13 cellular contexts compared by ENCODE assay signal in the genomic region with DNA sequence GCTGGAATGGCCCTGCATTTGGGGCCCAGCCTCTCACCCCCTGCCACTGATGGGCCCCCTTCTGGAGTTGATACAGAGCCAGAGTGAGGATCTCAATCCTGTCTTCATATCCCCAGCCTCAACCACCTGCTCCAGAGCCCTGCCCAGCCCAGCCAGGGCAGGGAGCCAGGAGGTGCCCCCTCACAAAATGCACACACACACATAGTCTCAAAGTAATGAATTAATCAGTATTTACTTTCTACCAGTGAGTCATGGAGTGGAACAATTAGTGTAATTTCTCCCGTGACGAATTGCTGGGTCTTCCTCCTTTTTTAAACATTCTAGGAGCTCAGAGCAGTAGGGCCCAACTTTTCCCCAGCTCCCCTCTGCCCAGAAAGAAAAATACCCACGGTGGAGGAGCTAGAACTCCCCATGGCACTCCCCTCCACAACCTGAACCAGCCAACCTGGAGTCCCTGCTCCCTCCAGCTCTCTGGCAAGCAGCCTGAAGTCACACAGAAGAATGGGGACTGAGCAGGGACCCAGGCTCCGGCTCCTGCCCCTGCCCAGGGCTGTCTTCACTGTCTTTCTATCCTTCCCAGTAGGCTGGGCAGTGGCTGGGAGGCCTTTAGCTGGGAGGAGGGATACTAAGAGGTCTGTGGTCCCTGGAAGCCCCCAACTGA. TPM values are rescaled to one million over a fixed set of nuclear protein-coding genes. Genes with fewer than 3 reads are reported as not detected.
DNase-seq lines count a peak whose midpoint lies in the region; ATAC-seq and TF ChIP-seq lines count a peak whose summit lies in the region.
"Had no signal": no experiment of that assay in that cellular context is flagged by ENCODE, and none has a peak within 500 bp of the region (broad histone marks: within the 10 kb centered on the region; RNA-seq: fewer than 3 reads in every experiment).

No MANE protein-coding gene starts in this region.

- no peaks in the 10 kb centered on the region for H3K36me3 Mint-ChIP-seq in activated naive CD8-positive, alpha-beta T cell treated with anti-CD3 and anti-CD28 coated beads, Interleukin-2, amount 50 U/mL, for 24 hours (ENCODE audit: low read depth)
- H3K36me3 Mint-ChIP-seq: naive thymus-derived CD4-positive, alpha-beta T cell had no signal

- TF ChIP-seq CTCF in HEK293 (tag by site-specific recombination; IDR thresholded peaks at IDR 0.05), result no peak
- no peak for TF ChIP-seq CTCF in osteoblast (IDR thresholded peaks at IDR 0.05; ENCODE audit: extremely low read depth, low read depth, low read length)

- no peak overlapping the region for H3K4me3 ChIP-seq in HEK293 (ENCODE audit: low read depth, low read length)
- H3K4me3 ChIP-seq in osteoblast (ENCODE audit: insufficient read depth, low read length), result no peak overlapping the region
- H3K4me3 ChIP-seq: SJSA1 had no signal

- no peak for ATAC-seq in activated naive CD8-positive, alpha-beta T cell treated with anti-CD3 and anti-CD28 coated beads, Interleukin-2, amount 50 U/mL, for 24 hours
- no peak for ATAC-seq in GM18517 (IDR thresholded peaks at IDR 0.05; ENCODE audit: unreplicated experiment)
- ATAC-seq: naive thymus-derived CD4-positive, alpha-beta T cell had no signal

- no peaks in the 10 kb centered on the region for H3K79me2 ChIP-seq in osteoblast (ENCODE audit: insufficient read depth, low read length)

- peaks cover 37% of the 10 kb centered on the region for H3K27me3 Mint-ChIP-seq in activated naive CD8-positive, alpha-beta T cell treated with anti-CD3 and anti-CD28 coated beads, Interleukin-2, amount 50 U/mL, for 24 hours

- CTCF ChIA-PET in HEK293 (lab: Yijun Ruan, JAX), result no interaction called here

- H3K27me3 ChIP-seq in osteoblast (ENCODE audit: insufficient read depth, low read length), result no peaks in the 10 kb centered on the region
- H3K27me3 ChIP-seq: foreskin keratinocyte, SJSA1 had no signal

- POLR2A ChIA-PET in HEK293 (lab: Yijun Ruan, JAX), result interaction anchor here (1.6 kb wide), 1 partner anchor 12 kb away, joined by 3 read pairs; no protein-coding TSS in a partner anchor

- H2AFZ ChIP-seq in osteoblast (ENCODE audit: low read length), result no peak overlapping the region

- H3K27ac ChIP-seq in HEK293 (ENCODE audit: extremely low read depth, low read depth, low read length), result no peak overlapping the region
- no peak overlapping the region for H3K27ac ChIP-seq in osteoblast (ENCODE audit: low read depth, low read length)
- H3K27ac ChIP-seq: foreskin keratinocyte, SJSA1 had no signal

- H3K9me3 ChIP-seq in HEK293 (ENCODE audit: control insufficient read depth, insufficient read depth, low read depth, low read length) (no peaks in the 10 kb centered on the region), osteoblast (ENCODE audit: low read depth, low read length) (no peaks in the 10 kb centered on the region)
- H3K9me3 ChIP-seq: SJSA1 had no signal

- H3K27ac Mint-ChIP-seq in activated naive CD8-positive, alpha-beta T cell treated with anti-CD3 and anti-CD28 coated beads, Interleukin-2, amount 50 U/mL, for 24 hours, result no peak overlapping the region
- H3K27ac Mint-ChIP-seq: naive thymus-derived CD4-positive, alpha-beta T cell had no signal

- H3K4me1 Mint-ChIP-seq in activated naive CD8-positive, alpha-beta T cell treated with anti-CD3 and anti-CD28 coated beads, Interleukin-2, amount 50 U/mL, for 24 hours, result peaks cover 3% of the 10 kb centered on the region

- H3K36me3 ChIP-seq in HEK293 (ENCODE audit: control insufficient read depth in 2 of 2, insufficient read depth in 1 of 2, low read length in 2 of 2) (peaks cover 0 to 19% of the 10 kb centered on the region in 2 experiments; a peak in 1 of 3 replicates), osteoblast (ENCODE audit: insufficient read depth, low read length) (no peaks in the 10 kb centered on the region)

- peaks cover 8% of the 10 kb centered on the region for H3K4me1 ChIP-seq in HEK293 (ENCODE audit: control insufficient read depth, insufficient read depth, low read length)
- peaks cover 8% of the 10 kb centered on the region for H3K4me1 ChIP-seq in osteoblast (ENCODE audit: insufficient read depth, low read length)

- DNase-seq in NCI-H748 treated with DMSO at 0.1 percent for 48 hours (lab: John Stamatoyannopoulos, UW), result peak; percentile 1
- peak; percentile 28 for DNase-seq in dermis blood vessel endothelial cell
- DNase-seq in osteoblast (ENCODE audit: insufficient read length, low spot score, missing footprints), result peak; percentile 89
- no peak for DNase-seq in activated naive CD8-positive, alpha-beta T cell treated with anti-CD3 and anti-CD28 coated beads, Interleukin-2, amount 50 U/mL, for 24 hours
- DNase-seq in NCI-H524 (lab: John Stamatoyannopoulos, UW), result no peak
- no peak for DNase-seq in NCI-H2227 treated with DMSO at 0.1 percent for 48 hours (lab: John Stamatoyannopoulos, UW)
- DNase-seq: activated naive CD4-positive, alpha-beta T cell treated with anti-CD3 and anti-CD28 coated beads, Interleukin-2, amount 50 U/mL, for 16 hours; cortex of kidney; naive thymus-derived CD4-positive, alpha-beta T cell had no signal

- no peak overlapping the region for H3K4me3 Mint-ChIP-seq in activated naive CD8-positive, alpha-beta T cell treated with anti-CD3 and anti-CD28 coated beads, Interleukin-2, amount 50 U/mL, for 24 hours
- H3K4me3 Mint-ChIP-seq: naive thymus-derived CD4-positive, alpha-beta T cell had no signal

- peaks cover 25% of the 10 kb centered on the region for H4K20me1 ChIP-seq in osteoblast (ENCODE audit: insufficient read depth, low read length)

- H3K9me3 Mint-ChIP-seq in activated naive CD8-positive, alpha-beta T cell treated with anti-CD3 and anti-CD28 coated beads, Interleukin-2, amount 50 U/mL, for 24 hours, result no peaks in the 10 kb centered on the region
- H3K9me3 Mint-ChIP-seq: naive thymus-derived CD4-positive, alpha-beta T cell had no signal

- H3K4me2 ChIP-seq in osteoblast (ENCODE audit: insufficient read depth, low read length), result no peak overlapping the region

TF ChIP-seq in HEK293, 187 proteins besides CTCF, POLR2A, EP300 and RAD21 (continues in another document):
- TF ChIP-seq, protein P1, sequence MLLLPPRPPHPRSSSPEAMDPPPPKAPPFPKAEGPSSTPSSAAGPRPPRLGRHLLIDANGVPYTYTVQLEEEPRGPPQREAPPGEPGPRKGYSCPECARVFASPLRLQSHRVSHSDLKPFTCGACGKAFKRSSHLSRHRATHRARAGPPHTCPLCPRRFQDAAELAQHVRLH (tag by site-specific recombination; IDR thresholded peaks at IDR 0.05), result no peak
- TF ChIP-seq ZNF843 (tag by site-specific recombination; IDR thresholded peaks at IDR 0.05), result 0 out of 2 replicates have a peak, but pooled peaks have one; percentile 25
- no peak for TF ChIP-seq ZNF677 (tag by site-specific recombination; IDR thresholded peaks at IDR 0.05)
- no peak for TF ChIP-seq ZNF146 (tag by site-specific recombination; IDR thresholded peaks at IDR 0.05)
- TF ChIP-seq GLI4 (tag by site-specific recombination; IDR thresholded peaks at IDR 0.05), result no peak
- no peak for TF ChIP-seq ZNF112 (tag by site-specific recombination; IDR thresholded peaks at IDR 0.05)
- no peak for TF ChIP-seq IKZF3 (tag by site-specific recombination; IDR thresholded peaks at IDR 0.05)
- no peak for TF ChIP-seq ZXDB (tag by site-specific recombination; IDR thresholded peaks at IDR 0.05)
- TF ChIP-seq ZNF350 (tag by site-specific recombination; IDR thresholded peaks at IDR 0.05), result no peak
- TF ChIP-seq ZNF837 (tag by site-specific recombination; IDR thresholded peaks at IDR 0.05), result no peak
- no peak for TF ChIP-seq MYNN (tag by site-specific recombination; IDR thresholded peaks at IDR 0.05; ENCODE audit: borderline replicate concordance)
- TF ChIP-seq ZNF48 (tag by site-specific recombination; IDR thresholded peaks at IDR 0.05), result no peak
- TF ChIP-seq, protein P2, sequence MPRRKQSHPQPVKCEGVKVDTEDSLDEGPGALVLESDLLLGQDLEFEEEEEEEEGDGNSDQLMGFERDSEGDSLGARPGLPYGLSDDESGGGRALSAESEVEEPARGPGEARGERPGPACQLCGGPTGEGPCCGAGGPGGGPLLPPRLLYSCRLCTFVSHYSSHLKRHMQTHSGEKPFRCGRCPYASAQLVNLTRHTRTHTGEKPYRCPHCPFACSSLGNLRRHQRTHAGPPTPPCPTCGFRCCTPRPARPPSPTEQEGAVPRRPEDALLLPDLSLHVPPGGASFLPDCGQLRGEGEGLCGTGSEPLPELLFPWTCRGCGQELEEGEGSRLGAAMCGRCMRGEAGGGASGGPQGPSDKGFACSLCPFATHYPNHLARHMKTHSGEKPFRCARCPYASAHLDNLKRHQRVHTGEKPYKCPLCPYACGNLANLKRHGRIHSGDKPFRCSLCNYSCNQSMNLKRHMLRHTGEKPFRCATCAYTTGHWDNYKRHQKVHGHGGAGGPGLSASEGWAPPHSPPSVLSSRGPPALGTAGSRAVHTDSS (tag by site-specific recombination; IDR thresholded peaks at IDR 0.05), result peak; percentile 77
- TF ChIP-seq ZNF600 (tag by site-specific recombination; IDR thresholded peaks at IDR 0.05), result 0 out of 2 replicates have a peak, but pooled peaks have one; percentile 32
- no peak for TF ChIP-seq ZNF529 (tag by site-specific recombination; IDR thresholded peaks at IDR 0.05; ENCODE audit: insufficient replicate concordance)
- TF ChIP-seq RBAK (tag by site-specific recombination; IDR thresholded peaks at IDR 0.05), result no peak
- TF ChIP-seq TRIM28 (IDR thresholded peaks at IDR 0.05; ENCODE audit: borderline replicate concordance, low read length), result no peak
- no peak for TF ChIP-seq ZNF624 (tag by site-specific recombination; IDR thresholded peaks at IDR 0.05)
- no peak for TF ChIP-seq HOXC10 (CRISPR knock-in tag; IDR thresholded peaks at IDR 0.05)
- TF ChIP-seq, protein P3, sequence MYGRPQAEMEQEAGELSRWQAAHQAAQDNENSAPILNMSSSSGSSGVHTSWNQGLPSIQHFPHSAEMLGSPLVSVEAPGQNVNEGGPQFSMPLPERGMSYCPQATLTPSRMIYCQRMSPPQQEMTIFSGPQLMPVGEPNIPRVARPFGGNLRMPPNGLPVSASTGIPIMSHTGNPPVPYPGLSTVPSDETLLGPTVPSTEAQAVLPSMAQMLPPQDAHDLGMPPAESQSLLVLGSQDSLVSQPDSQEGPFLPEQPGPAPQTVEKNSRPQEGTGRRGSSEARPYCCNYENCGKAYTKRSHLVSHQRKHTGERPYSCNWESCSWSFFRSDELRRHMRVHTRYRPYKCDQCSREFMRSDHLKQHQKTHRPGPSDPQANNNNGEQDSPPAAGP (tag by site-specific recombination; IDR thresholded peaks at IDR 0.05), result no peak

RNA-seq across cellular contexts. Expression of a gene that starts 29.3 kb away (rescaled TPM):
- total RNA-seq in dermis blood vessel endothelial cell (22.0 and 55.3 TPM in 2 replicates), osteoblast (38.0 and 39.8 TPM in 2 replicates)

Comparison
In these comparisons a context has a peak if more than half of its experiments do, and no peak if none do; other contexts are left out.
1. DNase-seq: peak in NCI-H748 treated with DMSO at 0.1 percent for 48 hours (single experiment), dermis blood vessel endothelial cell (single experiment) and osteoblast (single experiment); none in activated naive CD8-positive, alpha-beta T cell treated with anti-CD3 and anti-CD28 coated beads, Interleukin-2, amount 50 U/mL, for 24 hours (single experiment), NCI-H524 (0 of 2) and NCI-H2227 treated with DMSO at 0.1 percent for 48 hours (single experiment).